In the genomic region with DNA sequence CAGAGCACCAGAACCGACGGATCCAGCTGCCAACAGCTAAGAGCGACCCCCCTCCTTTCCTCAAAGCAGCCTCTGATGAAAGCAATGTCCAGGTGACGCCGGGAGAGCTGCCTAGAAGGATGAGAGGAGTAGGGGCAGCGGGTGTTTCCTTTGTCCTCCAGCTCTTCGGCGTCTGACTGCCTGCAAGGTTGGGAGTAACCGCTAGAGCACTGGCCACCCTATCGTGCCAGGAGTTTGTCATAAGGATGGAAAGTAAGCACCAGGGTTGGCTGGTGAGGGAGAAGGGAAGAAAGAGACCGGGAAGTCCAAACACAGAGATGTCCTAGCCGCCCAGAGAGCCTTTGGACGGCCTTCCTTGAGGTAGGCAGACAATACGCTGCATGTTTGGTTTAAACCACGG, we compare ENCODE assay signal across 1 cellular context.
TF ChIP-seq lines count a peak whose summit lies in the region.

No MANE protein-coding gene starts in this region.

TF ChIP-seq in IMR-90, 13 proteins besides CTCF, POLR2A, EP300 and RAD21:
- TF ChIP-seq MXI1 (IDR thresholded peaks at IDR 0.05; ENCODE audit: borderline replicate concordance, low read depth, low read length) (no peak), MAZ (IDR thresholded peaks at IDR 0.05; ENCODE audit: borderline replicate concordance, low read depth, low read length) (no peak), CEBPB (IDR thresholded peaks at IDR 0.05; ENCODE audit: low read depth, low read length) (no peak), NFE2L2 (IDR thresholded peaks at IDR 0.05; ENCODE audit: low read depth, low read length) (no peak), USF2 (IDR thresholded peaks at IDR 0.05; ENCODE audit: low read depth, low read length) (no peak), ELK1 (IDR thresholded peaks at IDR 0.05; ENCODE audit: borderline replicate concordance, low read depth, low read length) (no peak), CHD1 (IDR thresholded peaks at IDR 0.05; ENCODE audit: low read depth, low read length) (no peak), FOS (IDR thresholded peaks at IDR 0.05; ENCODE audit: low read depth, low read length) (no peak), MAFK (IDR thresholded peaks at IDR 0.05; ENCODE audit: low read depth, low read length) (no peak), SMC3 (IDR thresholded peaks at IDR 0.05; ENCODE audit: low read depth, low read length) (no peak), BHLHE40 (IDR thresholded peaks at IDR 0.05; ENCODE audit: low read depth, low read length) (no peak), RFX5 (IDR thresholded peaks at IDR 0.05; ENCODE audit: low read depth, low read length) (no peak), RCOR1 (IDR thresholded peaks at IDR 0.05; ENCODE audit: insufficient replicate concordance, low read length) (no peak)
